8 cellular contexts compared by ENCODE assay signal in the genomic region with DNA sequence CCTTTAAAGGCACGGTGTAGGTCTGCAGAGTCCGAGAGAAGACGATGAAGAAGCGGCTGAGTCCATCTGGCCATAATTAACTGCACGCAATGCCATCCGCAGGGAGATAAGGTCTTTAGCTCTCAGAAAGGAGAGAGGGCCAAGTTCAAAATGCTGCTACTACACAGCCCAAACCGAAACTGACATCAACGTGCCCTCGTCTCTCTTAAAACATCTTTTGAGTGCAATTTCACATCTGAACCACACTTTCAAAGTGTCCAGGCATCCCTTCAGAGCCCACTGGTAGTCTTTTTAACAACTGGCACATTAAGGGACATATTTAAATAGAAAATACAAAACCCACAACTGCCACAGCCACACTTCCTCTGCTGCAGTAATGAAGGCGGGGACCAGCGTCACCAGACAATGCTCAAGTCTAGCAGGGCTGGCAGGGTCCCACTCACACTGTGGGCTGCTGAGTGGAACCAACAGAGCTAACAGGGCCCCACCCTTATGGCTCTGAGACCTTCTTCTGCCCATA. TPM values are rescaled to one million over a fixed set of nuclear protein-coding genes. Genes with fewer than 3 reads are reported as not detected.
DNase-seq lines count a peak whose midpoint lies in the region; ATAC-seq and TF ChIP-seq lines count a peak whose summit lies in the region.

No MANE protein-coding gene starts in this region.

- peak overlapping the region; percentile 54 for H3K4me2 ChIP-seq in DOHH2 (ENCODE audit: low read length)
- H3K4me2 ChIP-seq in OCI-LY3 (ENCODE audit: low read length) = peak overlapping the region; percentile 68

- H3K27ac Mint-ChIP-seq in activated naive CD8-positive, alpha-beta T cell = peak overlapping the region; percentile 99
- H3K27ac Mint-ChIP-seq in naive thymus-derived CD8-positive, alpha-beta T cell = peak overlapping the region; percentile 97 to 100 (median 100)

- no peaks in the 10 kb centered on the region for H3F3A ChIP-seq in DOHH2 (ENCODE audit: control insufficient read depth, insufficient read depth)

- TF ChIP-seq POLR2A in uterus (IDR thresholded peaks at IDR 0.05) = no peak

- H3K36me3 Mint-ChIP-seq in activated naive CD8-positive, alpha-beta T cell = peaks cover 17% of the 10 kb centered on the region
- H3K36me3 Mint-ChIP-seq in naive thymus-derived CD8-positive, alpha-beta T cell = peaks cover 0 to 45% (median 24%) of the 10 kb centered on the region in 3 donors

- H3K27ac ChIP-seq in DOHH2 (ENCODE audit: low read depth, low read length) = no peak overlapping the region
- peak overlapping the region; percentile 99 for H3K27ac ChIP-seq in OCI-LY3 (ENCODE audit: low read length)
- H3K27ac ChIP-seq in uterus = peak overlapping the region; percentile 66 to 71

- H3K4me3 ChIP-seq in DOHH2 (ENCODE audit: low read length) (peak overlapping the region; percentile 37), OCI-LY3 (ENCODE audit: low read length) (peak overlapping the region; percentile 28), uterus (no peak overlapping the region)

- peak overlapping the region; percentile 82 for H3K4me3 Mint-ChIP-seq in activated naive CD8-positive, alpha-beta T cell
- peak overlapping the region; percentile 66 to 90 (median 86) for H3K4me3 Mint-ChIP-seq in naive thymus-derived CD8-positive, alpha-beta T cell

- H3K36me3 ChIP-seq in DOHH2 (ENCODE audit: control insufficient read depth, low read length) (no peaks in the 10 kb centered on the region), OCI-LY3 (replicated peaks; ENCODE audit: low read depth, low read length) (peaks cover 64% of the 10 kb centered on the region), uterus (no peaks in the 10 kb centered on the region)

- peak overlapping the region; percentile 86 for H3K9ac ChIP-seq in OCI-LY3 (ENCODE audit: low read length)

- H3K27me3 ChIP-seq in DOHH2 (ENCODE audit: control insufficient read depth, low read length) (no peaks in the 10 kb centered on the region), OCI-LY3 (ENCODE audit: low read depth, low read length) (no peaks in the 10 kb centered on the region), uterus (no peaks in the 10 kb centered on the region)

- no peaks in the 10 kb centered on the region for H3K9me2 ChIP-seq in DOHH2 (replicated peaks; ENCODE audit: control insufficient read depth, low read length)

- H4K20me1 ChIP-seq in DOHH2 (ENCODE audit: control insufficient read depth, insufficient read depth, low read depth, low read length) (no peaks in the 10 kb centered on the region), OCI-LY3 (ENCODE audit: insufficient read depth, low read length) (no peaks in the 10 kb centered on the region)

- TF ChIP-seq CTCF in DOHH2 (IDR thresholded peaks at IDR 0.05; ENCODE audit: low read depth, low read length, poor library complexity, severe bottlenecking) (no peak), OCI-LY3 (IDR thresholded peaks at IDR 0.05; ENCODE audit: low read depth, low read length) (no peak), uterus (IDR thresholded peaks at IDR 0.05) (no peak)

- peaks cover 18% of the 10 kb centered on the region for H3K4me1 ChIP-seq in DOHH2 (ENCODE audit: control insufficient read depth, low read length)
- peaks cover 87% of the 10 kb centered on the region for H3K4me1 ChIP-seq in OCI-LY3 (ENCODE audit: low read length)
- no peaks in the 10 kb centered on the region for H3K4me1 ChIP-seq in uterus

- peaks cover 9% of the 10 kb centered on the region for H3K9me3 Mint-ChIP-seq in activated naive CD8-positive, alpha-beta T cell (ENCODE audit: low read depth)
- H3K9me3 Mint-ChIP-seq in naive thymus-derived CD8-positive, alpha-beta T cell = peaks cover 0 to 7% (median 0%) of the 10 kb centered on the region in 9 donors

- ATAC-seq in GM21786 (IDR thresholded peaks at IDR 0.05; ENCODE audit: unreplicated experiment) = peak; percentile 66
- ATAC-seq in naive thymus-derived CD8-positive, alpha-beta T cell = peak; percentile 87 to 90

- H3K9me3 ChIP-seq in DOHH2 (ENCODE audit: control insufficient read depth, insufficient read depth, low read length) (peaks cover 4% of the 10 kb centered on the region; the same call in 1 of the 2 replicates), OCI-LY3 (ENCODE audit: insufficient read depth, low read length) (peaks cover 19% of the 10 kb centered on the region), uterus (no peaks in the 10 kb centered on the region)

- H3K79me2 ChIP-seq in DOHH2 (ENCODE audit: control insufficient read depth, low read length) = no peaks in the 10 kb centered on the region
- H3K79me2 ChIP-seq in OCI-LY3 (ENCODE audit: low read length) = peaks cover 33% of the 10 kb centered on the region

- POLR2A ChIA-PET in naive thymus-derived CD8-positive, alpha-beta T cell (lab: Charles Lee) = interaction anchor here (0.6 to 4.7 kb wide), 16 partner anchors 11 to 253 kb away, joined by 3 to 97 read pairs (median 4); a partner anchor contains a TSS

- peaks cover 67% of the 10 kb centered on the region for H3K4me1 Mint-ChIP-seq in activated naive CD8-positive, alpha-beta T cell (ENCODE audit: low read depth)
- H3K4me1 Mint-ChIP-seq in naive thymus-derived CD8-positive, alpha-beta T cell = peaks cover 33 to 85% (median 81%) of the 10 kb centered on the region in 4 donors

- H3K27me3 Mint-ChIP-seq in activated naive CD8-positive, alpha-beta T cell = no peaks in the 10 kb centered on the region
- no peaks in the 10 kb centered on the region for H3K27me3 Mint-ChIP-seq in naive thymus-derived CD8-positive, alpha-beta T cell

- H2AFZ ChIP-seq in OCI-LY3 (ENCODE audit: low read depth, low read length) = no peak overlapping the region

- peak in 9 of 10 donors; percentile 40 to 85 (median 68) for DNase-seq in naive thymus-derived CD8-positive, alpha-beta T cell
- DNase-seq in uterus (no peak), AG08396 (ENCODE audit: low spot score) (no peak), putamen (ENCODE audit: low spot score) (no peak)

- intact Hi-C loops in uterus (cut with DNase I; ENCODE audit: low total_unique reads) = no loop called here

RNA-seq across cellular contexts. Expression of a gene that starts 35.8 kb away (rescaled TPM):
- 10 to 100 TPM; 42.1 to 44.1 TPM for total RNA-seq in naive thymus-derived CD8-positive, alpha-beta T cell
- polyA plus RNA-seq in naive thymus-derived CD8-positive, alpha-beta T cell = 10 to 100 TPM; 17.1 to 23.8 (median 17.3) TPM
- total RNA-seq in uterus = 10 to 100 TPM; 12.3 to 52.9 (median 32.9) TPM

Comparison
In these comparisons a context has a peak if more than half of its experiments do, and no peak if none do; other contexts are left out.
1. H3K4me3 ChIP-seq: peak in DOHH2 (single experiment) and OCI-LY3 (single experiment); none in uterus (0 of 2).
2. DNase-seq: peak in naive thymus-derived CD8-positive, alpha-beta T cell (9 of 10); none in uterus (0 of 2), AG08396 (single experiment) and putamen (single experiment).